In the genomic region with DNA sequence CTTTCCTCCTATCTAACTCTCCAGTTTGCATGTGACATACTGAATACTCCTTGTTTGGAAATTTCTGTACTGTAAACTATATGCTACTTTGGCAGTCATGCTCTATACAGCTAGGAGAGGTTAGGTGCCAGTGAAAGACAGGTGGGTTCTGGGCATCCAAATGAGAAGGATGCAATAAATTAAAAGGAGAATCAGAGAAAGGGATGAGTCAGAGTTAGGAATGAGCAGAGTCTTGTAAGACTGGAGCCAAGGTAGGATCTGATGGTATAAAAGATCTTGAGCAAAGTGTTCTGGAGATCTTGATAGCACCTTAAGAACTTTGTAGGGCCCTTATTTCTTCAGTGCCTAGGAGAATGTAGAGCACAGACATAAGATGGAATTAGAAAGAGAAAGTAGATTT, we compare ENCODE assay signal across 29 cellular contexts.
"Had no signal": no experiment of that assay in that cellular context is flagged by ENCODE, and none has a peak within 500 bp of the region (broad histone marks: within the 10 kb centered on the region; RNA-seq: fewer than 3 reads in every experiment).

No MANE protein-coding gene starts in this region.

- H3K4me2 ChIP-seq: KMS-11, PC-9 had no signal

- H3K27ac ChIP-seq: KMS-11, PC-9, RWPE1, WERI-Rb-1 had no signal

- H3K4me3 ChIP-seq: PC-9 had no signal

- DNase-seq: activated CD4-positive, alpha-beta memory T cell treated with anti-CD3 and anti-CD28 coated beads, Interleukin-2, amount 10 ng/mL, durations not matched to agents 7 days and 5 days; activated CD4-positive, alpha-beta T cell treated with anti-CD3 and anti-CD28 coated beads for 1 hour; activated CD4-positive, alpha-beta T cell treated with anti-CD3 and anti-CD28 coated beads for 48 hours; activated CD4-positive, CD25-positive, alpha-beta regulatory T cell; activated CD8-positive, alpha-beta memory T cell treated with anti-CD3 and anti-CD28 coated beads for 24 hours; activated CD8-positive, alpha-beta memory T cell treated with anti-CD3 and anti-CD28 coated beads, Interleukin-2, amount 10 ng/mL, durations not matched to agents 7 days and 5 days; activated CD8-positive, alpha-beta memory T cell treated with anti-CD3 and anti-CD28 coated beads, Interleukin-2, amount 50 U/mL, for 48 hours; activated effector memory CD4-positive, alpha-beta T cell treated with Interleukin-2 at 50 U/mL for 16 hours; activated naive CD4-positive, alpha-beta T cell treated with anti-CD3 and anti-CD28 coated beads, Interleukin-2, amount 10 ng/mL, durations not matched to agents 7 days and 5 days; activated naive CD8-positive, alpha-beta T cell treated with anti-CD3 and anti-CD28 coated beads, Interleukin-2, amount 50 U/mL, for 24 hours; activated T-cell treated with anti-CD3 and anti-CD28 coated beads, Interleukin-2, amount 50 U/mL, for 48 hours; anterior cingulate cortex; central memory CD4-positive, alpha-beta T cell; NCI-H1092 treated with DMSO at 0.1 percent for 48 hours; NCI-H1417 treated with DMSO at 0.1 percent for 48 hours; NCI-H187 treated with DMSO at 0.1 percent for 48 hours; NCI-H2081 treated with DMSO at 0.1 percent for 48 hours; NCI-H510A; NCI-H526; NCI-H748 treated with DMSO at 0.1 percent for 48 hours; NK-92 treated with Interleukin-12 subunit alpha and Interleukin-12 subunit beta, amount 100 ng/mL, for 24 hours; PC-9; Right ventricle myocardium superior; SW 1271; T1000; WERI-Rb-1 had no signal

- FAIRE-seq: RCC 7860 had no signal

- H3K36me3 ChIP-seq: WERI-Rb-1 had no signal

- H3K9ac ChIP-seq: KMS-11 had no signal

- ATAC-seq: activated CD8-positive, alpha-beta memory T cell treated with anti-CD3 and anti-CD28 coated beads, Interleukin-2, amount 10 ng/mL, durations not matched to agents 7 days and 5 days; activated naive CD8-positive, alpha-beta T cell treated with anti-CD3 and anti-CD28 coated beads, Interleukin-2, amount 50 U/mL, for 24 hours had no signal

- H2AFZ ChIP-seq: PC-9 had no signal
